Comparison of ENCODE assay signal across 20 cellular contexts in the genomic region with DNA sequence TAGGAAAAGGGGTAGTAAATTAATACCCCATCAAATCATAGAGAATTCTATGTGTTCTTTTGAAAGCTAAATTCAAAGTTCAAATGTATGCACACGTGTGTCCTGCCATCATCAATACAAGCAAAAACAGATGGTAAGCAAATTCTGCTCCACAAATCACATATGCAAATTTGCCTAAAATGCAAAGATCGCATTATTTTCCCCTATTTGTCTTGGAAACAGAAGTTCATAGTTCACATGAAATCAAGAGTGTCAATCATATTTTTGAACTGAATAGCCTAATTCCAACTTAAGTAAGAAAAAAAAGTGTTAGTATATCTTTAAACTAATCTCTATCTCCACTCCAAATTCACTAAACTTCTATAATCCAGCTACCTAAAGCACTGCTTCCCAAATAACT. TPM values are rescaled to one million over a fixed set of nuclear protein-coding genes. Genes with fewer than 3 reads are reported as not detected.
A peak's percentile ranks its signal among the peaks of the same experiment; 100 is the strongest.
DNase-seq lines count a peak whose midpoint lies in the region; TF ChIP-seq lines count a peak whose summit lies in the region.
"Had no signal": no experiment of that assay in that cellular context is flagged by ENCODE, and none has a peak within 500 bp of the region (broad histone marks: within the 10 kb centered on the region; RNA-seq: fewer than 3 reads in every experiment).

No MANE protein-coding gene starts in this region.

- peak overlapping the region in 3 of 10 experiments; percentile 2 to 95 (median 95); a peak in 3 of 20 replicates for H3K4me3 ChIP-seq in BLaER1 treated with 17β-estradiol and CSF1 and Interleukin-3, amounts not matched to agents 10 nM and 100 nM
- H3K4me3 ChIP-seq: MG63 had no signal

- peak overlapping the region in 3 of 11 experiments; percentile 31 to 60 (median 47); a peak in 5 of 22 replicates for H3K9ac ChIP-seq in BLaER1 treated with 17β-estradiol and CSF1 and Interleukin-3, amounts not matched to agents 10 nM and 100 nM

- H3K9me3 ChIP-seq in BLaER1 treated with 17β-estradiol and CSF1 and Interleukin-3, amounts not matched to agents 10 nM and 100 nM (replicated peaks in 1 of 11), result no peaks in the 10 kb centered on the region
- H3K9me3 ChIP-seq: MG63 had no signal

- H3K36me3 ChIP-seq in BLaER1 treated with 17β-estradiol and CSF1 and Interleukin-3, amounts not matched to agents 10 nM and 100 nM, result peaks cover 0 to 37% (median 19%) of the 10 kb centered on the region in 11 experiments; a peak in 16 of 22 replicates

- H3K27ac ChIP-seq in BLaER1 treated with 17β-estradiol and CSF1 and Interleukin-3, amounts not matched to agents 10 nM and 100 nM, result peak overlapping the region in 8 of 11 experiments; percentile 0 to 97 (median 34); a peak in 12 of 22 replicates
- H3K27ac ChIP-seq: C4-2B had no signal

- no TSS peak for BruUV-seq in Calu3 (replicated peaks; lab: Mats Ljungman, UMichigan)

- TF ChIP-seq CTCF in Calu3 (IDR thresholded peaks at IDR 0.05; ENCODE audit: unreplicated experiment) (no peak), chondrocyte (IDR thresholded peaks at IDR 0.05) (no peak)

- peaks cover 34 to 96% (median 59%) of the 10 kb centered on the region in 11 experiments; a peak in 21 of 22 replicates for H4K20me1 ChIP-seq in BLaER1 treated with 17β-estradiol and CSF1 and Interleukin-3, amounts not matched to agents 10 nM and 100 nM

- peaks cover 68% of the 10 kb centered on the region for H3K4me1 Mint-ChIP-seq in Calu3 (ENCODE audit: low read depth, unreplicated experiment)
- H3K4me1 Mint-ChIP-seq in chondrocyte (ENCODE audit: low read depth), result peaks cover 53% of the 10 kb centered on the region

- H3K4me1 ChIP-seq in BLaER1 treated with 17β-estradiol and CSF1 and Interleukin-3, amounts not matched to agents 10 nM and 100 nM, result peaks cover 84 to 100% (median 98%) of the 10 kb centered on the region in 10 experiments

- H3K27me3 ChIP-seq in BLaER1 treated with 17β-estradiol and CSF1 and Interleukin-3, amounts not matched to agents 10 nM and 100 nM, result no peaks in the 10 kb centered on the region
- H3K27me3 ChIP-seq: MG63 had no signal

- H3K4me3 Mint-ChIP-seq in Calu3 (ENCODE audit: low read depth, unreplicated experiment), result no peak overlapping the region
- no peak overlapping the region for H3K4me3 Mint-ChIP-seq in chondrocyte (ENCODE audit: unreplicated experiment)
- H3K4me3 Mint-ChIP-seq: T-helper 1 cell treated with Interleukin-12 subunit alpha and Interleukin-12 subunit beta and Interleukin-4 antibody, amounts not matched to agents 30 μg/mL and 1 μg/mL, for 36 hours had no signal

- DNase-seq in Calu3 (no peak), NCI-H1048 (lab: John Stamatoyannopoulos, UW) (peak; percentile 35), chondrocyte (ENCODE audit: low spot score) (no peak), NCI-H1417 treated with DMSO at 0.1 percent for 48 hours (lab: John Stamatoyannopoulos, UW) (no peak), NCI-H1694 (lab: John Stamatoyannopoulos, UW) (no peak), NCI-H524 (lab: John Stamatoyannopoulos, UW) (no peak)
- DNase-seq in activated CD4-positive, CD25-positive, alpha-beta regulatory T cell (lab: John Stamatoyannopoulos, UW), result no peak
- DNase-seq: ACHN, Kasumi-1, MG63, NCI-H1092, NCI-H2081, NCI-H2171, NCI-H345, NCI-H524 treated with DMSO at 0.1 percent for 48 hours, OCI-M1, Right ventricle myocardium superior had no signal

- H3K27me3 Mint-ChIP-seq in Calu3 (ENCODE audit: unreplicated experiment) (no peaks in the 10 kb centered on the region), chondrocyte (ENCODE audit: low read depth) (no peaks in the 10 kb centered on the region)

- peaks cover 10% of the 10 kb centered on the region for H3K36me3 Mint-ChIP-seq in Calu3 (ENCODE audit: insufficient read depth, unreplicated experiment)
- no peaks in the 10 kb centered on the region for H3K36me3 Mint-ChIP-seq in chondrocyte (ENCODE audit: low read depth)

- H3K4me2 ChIP-seq in BLaER1 treated with 17β-estradiol and CSF1 and Interleukin-3, amounts not matched to agents 10 nM and 100 nM, result peak overlapping the region; percentile 45 to 98 (median 89); a peak in 21 of 22 replicates

- H3K9me3 Mint-ChIP-seq in Calu3 (ENCODE audit: low read depth, unreplicated experiment) (no peaks in the 10 kb centered on the region), chondrocyte (ENCODE audit: low read depth) (no peaks in the 10 kb centered on the region)
- H3K9me3 Mint-ChIP-seq: T-helper 1 cell treated with Interleukin-12 subunit alpha and Interleukin-12 subunit beta and Interleukin-4 antibody, amounts not matched to agents 30 μg/mL and 1 μg/mL, for 36 hours had no signal

- CTCF ChIA-PET in Calu3 (lab: Charles Lee), result interaction anchor here (0.6 kb wide), 1 partner anchor 9 kb away, joined by 3 read pairs; no protein-coding TSS in a partner anchor

- intact Hi-C loops in Calu3 (cut with micrococcal nuclease; ENCODE audit: unreplicated experiment), result loop anchor here (10.0 kb wide), 1 partner anchor 276 kb away; no protein-coding TSS in a partner anchor

- peak overlapping the region; percentile 15 for H3K27ac Mint-ChIP-seq in Calu3 (ENCODE audit: unreplicated experiment)
- peak overlapping the region; percentile 85 for H3K27ac Mint-ChIP-seq in chondrocyte (ENCODE audit: unreplicated experiment)
- H3K27ac Mint-ChIP-seq: T-helper 1 cell treated with Interleukin-12 subunit alpha and Interleukin-12 subunit beta and Interleukin-4 antibody, amounts not matched to agents 30 μg/mL and 1 μg/mL, for 36 hours had no signal

RNA-seq across cellular contexts. Expression of gene ADAM10, which starts 8.5 kb away (rescaled TPM):
- total RNA-seq in Calu3 (2022), result 407 and 474 TPM in 2 replicates
- total RNA-seq in chondrocyte, result 147 to 181 TPM (median 148 TPM) in 3 replicates

RNA-seq across cellular contexts. Expression of gene MINDY2, which starts 30.1 kb away (rescaled TPM):
- total RNA-seq in Calu3 (2022), result 46.2 and 59.0 TPM in 2 replicates
- total RNA-seq in chondrocyte, result 16.0 to 19.4 TPM (median 19.0 TPM) in 3 replicates
